ENCODE assay signal across 8 cellular contexts in the genomic region with DNA sequence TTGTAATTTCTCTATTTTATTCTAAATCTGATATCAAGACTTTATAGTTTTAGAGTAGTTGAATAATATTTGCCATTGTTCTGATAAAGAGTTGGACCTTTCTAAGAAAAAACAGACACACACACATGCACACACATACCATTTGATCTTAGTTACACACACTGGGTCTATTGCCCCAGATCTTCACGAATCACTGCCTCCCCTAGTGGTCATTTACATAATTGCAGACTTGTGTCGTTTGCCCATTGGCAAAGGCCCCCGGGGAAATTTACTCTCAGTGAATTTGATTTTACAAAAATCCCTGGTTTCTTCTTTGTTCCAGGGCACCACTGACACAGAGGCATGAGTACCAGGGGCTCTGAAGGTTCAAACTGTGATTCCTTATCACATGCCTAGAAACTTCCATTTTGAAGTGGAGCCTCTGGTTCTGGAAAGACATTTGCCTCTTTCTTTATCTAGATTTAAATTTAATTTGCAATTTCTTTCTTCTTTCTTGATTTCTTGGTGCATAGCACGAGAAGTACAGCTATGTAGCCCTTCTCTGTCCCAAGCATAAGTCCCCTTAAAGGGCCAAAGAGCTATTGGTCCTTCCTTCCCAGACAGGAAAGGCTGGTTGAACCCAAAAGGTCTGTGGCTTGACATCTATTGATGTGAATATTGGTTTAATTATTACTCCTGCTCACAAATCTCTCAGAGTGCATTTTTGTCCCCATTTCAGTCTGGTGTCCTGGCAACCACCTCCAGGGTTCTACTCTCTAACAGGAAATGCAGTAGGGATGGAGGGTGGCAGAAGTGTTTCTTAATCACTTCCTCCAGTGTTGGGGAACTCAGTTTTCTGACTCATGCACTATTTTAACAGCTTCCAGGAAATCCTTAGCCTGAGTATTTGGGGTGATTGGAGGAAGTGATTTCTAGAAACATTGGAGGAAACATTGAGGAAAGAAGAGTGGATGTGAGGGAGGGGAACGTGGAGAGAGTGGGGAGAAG. TPM values are rescaled to one million over a fixed set of nuclear protein-coding genes. Genes with fewer than 3 reads are reported as not detected.
A peak's percentile ranks its signal among the peaks of the same experiment; 100 is the strongest.
DNase-seq lines count a peak whose midpoint lies in the region; ATAC-seq and TF ChIP-seq lines count a peak whose summit lies in the region.

No MANE protein-coding gene starts in this region.

- H3K27me3 ChIP-seq in HL-60 (ENCODE audit: insufficient read depth, poor library complexity, severe bottlenecking) (no peaks in the 10 kb centered on the region), foreskin keratinocyte (no peaks in the 10 kb centered on the region)

- H3K4me3 ChIP-seq in HL-60 (replicated peaks; ENCODE audit: insufficient read depth, low read length): no peak overlapping the region

- no peak overlapping the region for H3K27ac ChIP-seq in HL-60 (replicated peaks)
- no peak overlapping the region for H3K27ac ChIP-seq in foreskin keratinocyte

- H3K4me1 ChIP-seq in foreskin keratinocyte: peaks cover 13% of the 10 kb centered on the region

- ATAC-seq in foreskin keratinocyte (no peak), HG02588 (IDR thresholded peaks at IDR 0.05; ENCODE audit: unreplicated experiment) (no peak), GM21717 (IDR thresholded peaks at IDR 0.05; ENCODE audit: unreplicated experiment) (no peak)

- TF ChIP-seq CTCF in HL-60 (IDR thresholded peaks at IDR 0.05; ENCODE audit: insufficient read depth, low read length): peak; percentile 55
- peak; percentile 76 for TF ChIP-seq CTCF in foreskin keratinocyte (conservative IDR thresholded peaks at IDR 0.05)

- DNase-seq in NCI-H82 (lab: John Stamatoyannopoulos, UW) (peak; percentile 64), NCI-H82 treated with DMSO at 0.1 percent for 48 hours (lab: John Stamatoyannopoulos, UW; ENCODE audit: unreplicated experiment) (no peak), HL-60 (ENCODE audit: low read depth in 1 of 2, low spot score in 1 of 2) (peak in 1 of 2 experiments; percentile 24), T follicular helper cell (ENCODE audit: low read depth) (peak; percentile 10), foreskin keratinocyte (no peak), renal cortical epithelial cell (ENCODE audit: low read depth) (peak; percentile 16)

RNA-seq across cellular contexts. Expression of a gene that starts 32.4 kb away (rescaled TPM):
- total RNA-seq in foreskin keratinocyte: 4.4 and 5.7 TPM in 2 replicates
- polyA plus RNA-seq in foreskin keratinocyte: 2.1 and 3.1 TPM in 2 replicates
- not detected in 2 replicates for total RNA-seq in renal cortical epithelial cell

Comparison
In these comparisons a context has a peak if more than half of its experiments do, and no peak if none do; other contexts are left out.
1. DNase-seq: peak in NCI-H82 (single experiment), T follicular helper cell (single experiment) and renal cortical epithelial cell (single experiment); none in NCI-H82 treated with DMSO at 0.1 percent for 48 hours (single experiment) and foreskin keratinocyte (0 of 2).